Comparison of ENCODE assay signal across 26 cellular contexts in the genomic region with DNA sequence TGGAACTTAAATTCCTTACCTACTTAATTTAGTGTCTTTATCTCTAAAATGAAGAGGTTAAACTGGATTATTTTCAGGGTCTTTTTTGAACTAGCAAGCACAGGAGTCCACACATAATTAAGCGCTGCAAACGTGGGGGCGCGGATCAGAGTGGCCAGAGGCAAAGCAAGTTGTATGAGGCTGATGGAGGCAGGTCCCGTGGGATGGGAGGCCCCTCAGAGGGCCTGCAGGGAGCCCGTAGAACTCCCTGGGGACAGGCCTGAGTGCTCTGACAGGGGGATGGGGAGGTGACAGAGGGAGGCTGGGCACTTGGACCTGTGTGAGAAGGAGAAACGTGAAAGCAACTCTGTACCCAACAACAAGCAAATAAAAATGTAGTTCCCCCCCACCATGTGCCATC.
"Had no signal": no experiment of that assay in that cellular context is flagged by ENCODE, and none has a peak within 500 bp of the region (broad histone marks: within the 10 kb centered on the region; RNA-seq: fewer than 3 reads in every experiment).

No MANE protein-coding gene starts in this region.

- H3K4me1 ChIP-seq: breast epithelium, right lobe of liver had no signal

- H3K9me3 ChIP-seq: ascending aorta, breast epithelium, gastroesophageal sphincter, heart left ventricle, left lung, mucosa of descending colon, ovary, right lobe of liver, tibial nerve, vagina had no signal

- H3K27ac ChIP-seq: ascending aorta, breast epithelium, gastroesophageal sphincter, ovary, right lobe of liver, tibial nerve, vagina had no signal

- H3K27me3 ChIP-seq: ascending aorta, breast epithelium, gastroesophageal sphincter, heart left ventricle, left lung, ovary, right lobe of liver, tibial nerve, vagina had no signal

- DNase-seq: activated CD4-positive, alpha-beta T cell treated with anti-CD3 and anti-CD28 coated beads for 48 hours; activated CD4-positive, CD25-positive, alpha-beta regulatory T cell; activated CD8-positive, alpha-beta memory T cell treated with anti-CD3 and anti-CD28 coated beads, Interleukin-2, amount 50 U/mL, for 4 hours; activated CD8-positive, alpha-beta T cell treated with anti-CD3 and anti-CD28 coated beads, Interleukin-2, amount 10 ng/mL, durations not matched to agents 7 days and 5 days; activated effector memory CD4-positive, alpha-beta T cell treated with anti-CD3 and anti-CD28 coated beads, Interleukin-2, amount 50 U/mL, for 16 hours; activated naive CD4-positive, alpha-beta T cell treated with anti-CD3 and anti-CD28 coated beads, Interleukin-2, amount 50 U/mL, for 16 hours; activated T-cell treated with anti-CD3 and anti-CD28 coated beads, Interleukin-2, amount 50 U/mL, for 72 hours; cerebellar nuclear complex; cortex of kidney; heart left ventricle; kidney; left lung; mammary epithelial cell; mucosa of descending colon; naive B cell; ovary; right lobe of liver; small intestine; stimulated activated CD4-positive, alpha-beta T cell treated with anti-CD3 and anti-CD28 coated beads, Interleukin-15, amount 100 ng/mL, for 24 hours; stimulated activated CD4-positive, alpha-beta T cell treated with anti-CD3 and anti-CD28 coated beads, Interleukin-2, amount 100 ng/mL, for 48 hours had no signal

- H3K4me3 ChIP-seq: ascending aorta, breast epithelium, gastroesophageal sphincter, heart left ventricle, left lung, mucosa of descending colon, ovary, right lobe of liver, tibial nerve, vagina had no signal

- FAIRE-seq: endometrium, kidney, small intestine had no signal

- H3K36me3 ChIP-seq: ascending aorta, breast epithelium, gastroesophageal sphincter, heart left ventricle, left lung, ovary, right lobe of liver, tibial nerve, vagina had no signal
